Comparison of ENCODE assay signal across 9 cellular contexts in the genomic region with DNA sequence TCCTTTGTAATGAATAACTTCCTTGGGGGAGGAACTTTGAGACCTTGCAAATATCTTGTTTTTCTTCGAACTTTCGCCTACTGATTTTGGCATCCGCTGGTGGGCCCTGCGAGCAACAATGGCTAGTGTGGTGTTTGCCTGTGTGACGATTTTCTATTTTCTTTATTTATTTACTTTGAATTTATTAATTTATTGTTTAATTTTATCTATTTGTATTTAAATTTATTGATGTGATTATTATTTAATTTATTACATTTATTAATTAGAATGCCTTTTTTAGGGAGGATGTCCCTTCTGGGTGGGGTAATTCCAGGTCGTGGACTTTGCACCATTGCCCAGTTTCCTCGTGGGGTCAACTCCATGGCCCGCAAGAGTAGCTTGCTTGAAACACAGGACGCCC.
"Had no signal": no experiment of that assay in that cellular context is flagged by ENCODE, and none has a peak within 500 bp of the region (broad histone marks: within the 10 kb centered on the region; RNA-seq: fewer than 3 reads in every experiment).

No MANE protein-coding gene starts in this region.

- H3K9me3 Mint-ChIP-seq: HFFc6, IgD-negative memory B cell had no signal

- ATAC-seq: HCT116, HepG2 had no signal

- H2AFZ ChIP-seq: GM23248 had no signal

- H3K27ac ChIP-seq: GM23248, HL-60 had no signal

- H3K27ac Mint-ChIP-seq: HFFc6, IgD-negative memory B cell had no signal

- DNase-seq: GM23248, H7, HFFc6, KBM-7 had no signal

- FAIRE-seq: HepG2 had no signal

- H3K36me3 Mint-ChIP-seq: IgD-negative memory B cell had no signal

- H3K36me3 ChIP-seq: HAP-1 had no signal

- H3K4me3 ChIP-seq: GM23248, HAP-1 had no signal

- H3K9me3 ChIP-seq: HAP-1 had no signal

- H3K4me3 Mint-ChIP-seq: HFFc6, IgD-negative memory B cell had no signal

- H3K9ac ChIP-seq: GM23248 had no signal
